In genomic region chr2:47506436-47506835, GRCh38 we compare ENCODE assay signal across 16 cellular contexts.
DNase-seq lines count a peak whose midpoint lies in the region; ATAC-seq lines count a peak whose summit lies in the region.
"Had no signal": no experiment of that assay in that cellular context is flagged by ENCODE, and none has a peak within 500 bp of the region (broad histone marks: within the 10 kb centered on the region; RNA-seq: fewer than 3 reads in every experiment).

No MANE protein-coding gene starts in this region.

- H3K36me3 ChIP-seq in BLaER1 treated with 17β-estradiol and CSF1 and Interleukin-3, amounts not matched to agents 10 nM and 100 nM: peaks cover 0 to 18% (median 8%) of the 10 kb centered on the region in 11 experiments; a peak in 9 of 22 replicates
- H3K36me3 ChIP-seq: BE2C had no signal

- no peak for ATAC-seq in HG02981 (IDR thresholded peaks at IDR 0.05; ENCODE audit: unreplicated experiment)
- ATAC-seq: GM12878, GM23338, HCT116, K562 had no signal

- no peaks in the 10 kb centered on the region for H3K27me3 ChIP-seq in BLaER1 treated with 17β-estradiol and CSF1 and Interleukin-3, amounts not matched to agents 10 nM and 100 nM
- H3K27me3 ChIP-seq: BE2C had no signal

- H3K4me3 ChIP-seq in BLaER1 treated with 17β-estradiol and CSF1 and Interleukin-3, amounts not matched to agents 10 nM and 100 nM: peak overlapping the region in 1 of 10 experiments; percentile 16; a peak in 1 of 20 replicates
- H3K4me3 ChIP-seq: GM12878, GM23338, K562 had no signal

- 0 out of 22 replicates have a peak overlapping the region, but pooled peaks of 1 of the 11 experiments have one; percentile 21 for H3K9ac ChIP-seq in BLaER1 treated with 17β-estradiol and CSF1 and Interleukin-3, amounts not matched to agents 10 nM and 100 nM

- no peaks in the 10 kb centered on the region for H4K20me1 ChIP-seq in BLaER1 treated with 17β-estradiol and CSF1 and Interleukin-3, amounts not matched to agents 10 nM and 100 nM

- H3K27ac ChIP-seq in BLaER1 treated with 17β-estradiol and CSF1 and Interleukin-3, amounts not matched to agents 10 nM and 100 nM: peak overlapping the region in 7 of 11 experiments; percentile 14 to 84 (median 37); a peak in 10 of 22 replicates
- peak overlapping the region; percentile 52 for H3K27ac ChIP-seq in cingulate gyrus (ENCODE audit: low read depth, low read length)

- H3K9me3 ChIP-seq in BLaER1 treated with 17β-estradiol and CSF1 and Interleukin-3, amounts not matched to agents 10 nM and 100 nM (replicated peaks in 1 of 11): peaks cover 26 to 60% (median 53%) of the 10 kb centered on the region in 11 experiments
- H3K9me3 ChIP-seq: BE2C had no signal

- peaks cover 55 to 93% (median 84%) of the 10 kb centered on the region in 10 experiments for H3K4me1 ChIP-seq in BLaER1 treated with 17β-estradiol and CSF1 and Interleukin-3, amounts not matched to agents 10 nM and 100 nM
- H3K4me1 ChIP-seq: BE2C had no signal

- peak overlapping the region in 7 of 11 experiments; percentile 7 to 40 (median 23); a peak in 6 of 22 replicates for H3K4me2 ChIP-seq in BLaER1 treated with 17β-estradiol and CSF1 and Interleukin-3, amounts not matched to agents 10 nM and 100 nM
- H3K4me2 ChIP-seq: GM23338 had no signal

- DNase-seq in medulla oblongata (ENCODE audit: extremely low spot score) (peak; percentile 55), T-helper 9 cell (no peak)
- DNase-seq in activated CD4-positive, alpha-beta T cell treated with anti-CD3 and anti-CD28 coated beads for 48 hours: no peak
- no peak for DNase-seq in stimulated activated naive CD4-positive, alpha-beta T cell treated with Interleukin-2 at 50 U/mL for 16 hours (lab: John Stamatoyannopoulos, UW)
- DNase-seq: BE2C; CD4-positive, alpha-beta memory T cell; DMS79 treated with DMSO at 0.1 percent for 48 hours; HFFc6; IMR-90 had no signal
